ENCODE assay signal across 21 cellular contexts in the genomic region with DNA sequence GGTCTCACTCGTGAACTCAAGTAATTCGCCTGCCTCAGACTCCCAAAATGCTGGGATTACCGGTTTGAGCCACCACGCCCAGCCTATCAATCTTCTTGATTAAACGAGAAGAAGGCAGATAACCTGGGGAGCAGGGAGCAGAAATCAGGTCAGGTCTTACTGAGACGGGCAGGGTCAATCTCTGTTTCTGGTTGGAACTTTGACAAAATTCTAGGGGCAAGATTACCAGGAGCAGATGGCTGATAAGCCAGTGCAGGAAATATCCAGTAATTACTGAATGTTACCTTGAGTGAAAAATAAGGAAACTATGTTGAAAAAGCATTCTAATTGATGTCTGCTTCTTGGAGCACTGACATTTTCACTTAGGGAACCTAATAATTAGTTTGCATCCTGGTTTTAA.
"Had no signal": no experiment of that assay in that cellular context is flagged by ENCODE, and none has a peak within 500 bp of the region (broad histone marks: within the 10 kb centered on the region; RNA-seq: fewer than 3 reads in every experiment).

No MANE protein-coding gene starts in this region.

- H3K27ac ChIP-seq: foreskin keratinocyte, left ventricle myocardium inferior, lower lobe of right lung, stomach, upper lobe of left lung, uterus had no signal

- H3K4me1 ChIP-seq: foreskin keratinocyte, left ventricle myocardium inferior, lower lobe of right lung, upper lobe of left lung, uterus had no signal

- H3K27ac Mint-ChIP-seq: dendritic cell treated with granulocyte-macrophage colony-stimulating factor and Interleukin-4, amounts not matched to agents 40 ng/mL and 50 ng/mL, for 4 days; effector memory CD8-positive, alpha-beta T cell; immature natural killer cell; memory B cell; mesothelial cell of epicardium; nephron had no signal

- ATAC-seq: effector memory CD8-positive, alpha-beta T cell; foreskin keratinocyte; lower lobe of right lung; sciatic nerve had no signal

- H3K4me3 Mint-ChIP-seq: dendritic cell treated with granulocyte-macrophage colony-stimulating factor and Interleukin-4, amounts not matched to agents 40 ng/mL and 50 ng/mL, for 4 days; effector memory CD8-positive, alpha-beta T cell; immature natural killer cell; memory B cell; mesothelial cell of epicardium; nephron had no signal

- H3K4me3 ChIP-seq: left ventricle myocardium inferior, lower lobe of right lung, stomach, upper lobe of left lung, uterus had no signal

- H3K9me3 Mint-ChIP-seq: dendritic cell treated with granulocyte-macrophage colony-stimulating factor and Interleukin-4, amounts not matched to agents 40 ng/mL and 50 ng/mL, for 4 days; effector memory CD8-positive, alpha-beta T cell; immature natural killer cell; memory B cell; mesothelial cell of epicardium had no signal

- H3K36me3 Mint-ChIP-seq: immature natural killer cell, memory B cell, mesothelial cell of epicardium had no signal

- H3K9me3 ChIP-seq: left ventricle myocardium inferior, lower lobe of right lung, stomach, upper lobe of left lung, uterus had no signal

- H3K27me3 ChIP-seq: stomach, upper lobe of left lung, uterus had no signal

- H3K36me3 ChIP-seq: left ventricle myocardium inferior, lower lobe of right lung, stomach, upper lobe of left lung, uterus had no signal

- H3K4me1 Mint-ChIP-seq: immature natural killer cell, memory B cell, mesothelial cell of epicardium, nephron had no signal

- DNase-seq: effector memory CD8-positive, alpha-beta T cell; erythroblast; foreskin keratinocyte; immature natural killer cell; kidney; left cardiac atrium; left ventricle myocardium inferior; lower lobe of right lung; occipital lobe; stimulated activated CD4-positive, alpha-beta T cell treated with anti-CD3 and anti-CD28 coated beads, Interleukin-2, amount 100 ng/mL, for 24 hours; stimulated activated CD4-positive, alpha-beta T cell treated with anti-CD3 and anti-CD28 coated beads, Interleukin-4, amount 100 ng/mL, for 4 hours; stimulated activated naive CD4-positive, alpha-beta T cell; stomach; substantia nigra; upper lobe of left lung; uterus had no signal
